25 cellular contexts compared by ENCODE assay signal in the genomic region with DNA sequence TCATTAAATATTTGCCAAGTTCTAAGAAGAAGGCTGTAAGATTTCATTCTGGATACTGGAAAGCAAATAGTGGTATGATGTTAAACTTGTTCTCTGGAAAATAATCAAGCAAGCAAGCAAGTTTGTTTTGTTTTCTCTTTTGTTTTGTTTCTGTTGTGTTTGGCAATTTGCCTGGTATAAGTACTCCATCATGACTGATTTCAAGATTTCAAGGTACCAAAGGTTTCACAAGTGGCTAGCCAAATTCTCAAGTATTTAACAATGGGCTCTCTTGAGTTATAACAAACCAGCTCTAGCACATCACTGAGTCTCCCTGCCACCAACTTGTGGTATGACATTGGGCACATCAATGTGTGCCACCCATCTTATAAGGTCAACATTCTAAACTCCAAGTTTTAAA.
DNase-seq lines count a peak whose midpoint lies in the region; ATAC-seq, FAIRE-seq and TF ChIP-seq lines count a peak whose summit lies in the region.
"Had no signal": no experiment of that assay in that cellular context is flagged by ENCODE, and none has a peak within 500 bp of the region (broad histone marks: within the 10 kb centered on the region; RNA-seq: fewer than 3 reads in every experiment).

No MANE protein-coding gene starts in this region.

- no peak overlapping the region for H3K4me3 ChIP-seq in endothelial cell of umbilical vein (replicated peaks in 1 of 3; ENCODE audit: insufficient read depth in 1 of 3, low read depth in 1 of 3, low read length in 3 of 3)
- H3K4me3 ChIP-seq: lung, thyroid gland had no signal

- POLR2A ChIA-PET in endothelial cell of umbilical vein (lab: Charles Lee), result no interaction called here
- POLR2A ChIA-PET in CD4-positive, alpha-beta T cell (lab: Charles Lee), result no interaction called here

- no peak overlapping the region for H3K4me3 Mint-ChIP-seq in CD4-positive, alpha-beta T cell
- H3K4me3 Mint-ChIP-seq: activated CD8-positive, alpha-beta memory T cell treated with anti-CD3 and anti-CD28 coated beads, Interleukin-2, amount 10 ng/mL, durations not matched to agents 7 days and 5 days; activated naive CD8-positive, alpha-beta T cell treated with anti-CD3 and anti-CD28 coated beads, Interleukin-2, amount 10 ng/mL, durations not matched to agents 7 days and 5 days; activated T-helper 17 cell treated with anti-CD3 and anti-CD28 coated beads, Interleukin-2, amount 50 U/mL, for 72 hours; B cell; stimulated activated effector memory CD8-positive, alpha-beta T cell treated with anti-CD3 and anti-CD28 coated beads, Interleukin-12 subunit alpha, Interleukin-12 subunit beta, amount 100 ng/mL, for 72 hours had no signal

- no peak overlapping the region for H3K27ac ChIP-seq in endothelial cell of umbilical vein (ENCODE audit: insufficient read depth, low read depth, low read length)
- H3K27ac ChIP-seq in CD4-positive, alpha-beta T cell (ENCODE audit: low read depth, low read length), result no peak overlapping the region
- H3K27ac ChIP-seq: RWPE1 had no signal

- H3K79me2 ChIP-seq in endothelial cell of umbilical vein (ENCODE audit: control insufficient read depth, insufficient read depth, low read length), result no peaks in the 10 kb centered on the region

- dilution Hi-C loops in endothelial cell of umbilical vein (cut with MboI; ENCODE audit: extremely low pct_ligation_motif_present, low sequenced_read_pairs), result no loop called here

- peaks cover 4% of the 10 kb centered on the region for H3K9me3 Mint-ChIP-seq in CD4-positive, alpha-beta T cell
- H3K9me3 Mint-ChIP-seq: activated naive CD8-positive, alpha-beta T cell treated with anti-CD3 and anti-CD28 coated beads, Interleukin-2, amount 10 ng/mL, durations not matched to agents 7 days and 5 days had no signal

- intact Hi-C loops in endothelial cell of umbilical vein (cut with micrococcal nuclease), result no loop called here
- intact Hi-C loops in CD4-positive, alpha-beta T cell (cut with DNase I, micrococcal nuclease), result no loop called here

- H3K27me3 Mint-ChIP-seq in CD4-positive, alpha-beta T cell, result no peaks in the 10 kb centered on the region
- H3K27me3 Mint-ChIP-seq: activated CD8-positive, alpha-beta memory T cell treated with anti-CD3 and anti-CD28 coated beads, Interleukin-2, amount 10 ng/mL, durations not matched to agents 7 days and 5 days; activated naive CD8-positive, alpha-beta T cell treated with anti-CD3 and anti-CD28 coated beads, Interleukin-2, amount 10 ng/mL, durations not matched to agents 7 days and 5 days; activated T-helper 17 cell treated with anti-CD3 and anti-CD28 coated beads, Interleukin-2, amount 50 U/mL, for 72 hours had no signal

- H3K4me1 Mint-ChIP-seq in CD4-positive, alpha-beta T cell (ENCODE audit: low read depth), result no peaks in the 10 kb centered on the region
- H3K4me1 Mint-ChIP-seq: activated naive CD8-positive, alpha-beta T cell treated with anti-CD3 and anti-CD28 coated beads, Interleukin-2, amount 10 ng/mL, durations not matched to agents 7 days and 5 days; activated T-helper 17 cell treated with anti-CD3 and anti-CD28 coated beads, Interleukin-2, amount 50 U/mL, for 72 hours; B cell; stimulated activated effector memory CD8-positive, alpha-beta T cell treated with anti-CD3 and anti-CD28 coated beads, Interleukin-12 subunit alpha, Interleukin-12 subunit beta, amount 100 ng/mL, for 72 hours had no signal

- no peak overlapping the region for H3K27ac Mint-ChIP-seq in CD4-positive, alpha-beta T cell
- H3K27ac Mint-ChIP-seq: activated CD8-positive, alpha-beta memory T cell treated with anti-CD3 and anti-CD28 coated beads, Interleukin-2, amount 10 ng/mL, durations not matched to agents 7 days and 5 days; activated naive CD8-positive, alpha-beta T cell treated with anti-CD3 and anti-CD28 coated beads, Interleukin-2, amount 10 ng/mL, durations not matched to agents 7 days and 5 days; activated T-helper 17 cell treated with anti-CD3 and anti-CD28 coated beads, Interleukin-2, amount 50 U/mL, for 72 hours; B cell; stimulated activated effector memory CD8-positive, alpha-beta T cell treated with anti-CD3 and anti-CD28 coated beads, Interleukin-12 subunit alpha, Interleukin-12 subunit beta, amount 100 ng/mL, for 72 hours had no signal

- H3K36me3 ChIP-seq in endothelial cell of umbilical vein (ENCODE audit: control insufficient read depth in 2 of 2, extremely low read depth in 1 of 2, insufficient read depth in 2 of 2, low read length in 2 of 2), result no peaks in the 10 kb centered on the region
- H3K36me3 ChIP-seq: thyroid gland had no signal

- ATAC-seq in CD4-positive, alpha-beta T cell (ENCODE audit: poor library complexity), result no peak
- ATAC-seq in SK-N-SH treated with all-trans-retinoic acid at 6 μM for 48 hours, result no peak
- ATAC-seq: activated CD8-positive, alpha-beta memory T cell treated with anti-CD3 and anti-CD28 coated beads, Interleukin-2, amount 10 ng/mL, durations not matched to agents 7 days and 5 days; activated T-helper 17 cell treated with anti-CD3 and anti-CD28 coated beads, Interleukin-2, amount 50 U/mL, for 72 hours; HCT116; stimulated activated effector memory CD8-positive, alpha-beta T cell treated with anti-CD3 and anti-CD28 coated beads, Interleukin-12 subunit alpha, Interleukin-12 subunit beta, amount 100 ng/mL, for 72 hours had no signal

- H4K20me1 ChIP-seq in endothelial cell of umbilical vein (replicated peaks; ENCODE audit: control insufficient read depth, extremely low read depth, insufficient read depth, low read length), result no peaks in the 10 kb centered on the region

- peak; percentile 50 for FAIRE-seq in H54 (lab: Jason Lieb, UNC)
- FAIRE-seq in endothelial cell of umbilical vein (lab: Jason Lieb, UNC), result peak; percentile 35
- FAIRE-seq: G401.6, islet of Langerhans had no signal

- no TSS peak for BruUV-seq in endothelial cell of umbilical vein (replicated peaks; lab: Mats Ljungman, UMichigan)

- no peaks in the 10 kb centered on the region for H3K9me1 ChIP-seq in endothelial cell of umbilical vein (replicated peaks; ENCODE audit: control insufficient read depth, extremely low read depth, insufficient read depth, low read length)

- CTCF ChIA-PET in endothelial cell of umbilical vein (lab: Charles Lee), result interaction anchor here (1.1 kb wide), 1 partner anchor 1028 kb away, joined by 4 read pairs; no protein-coding TSS in a partner anchor
- CTCF ChIA-PET in CD4-positive, alpha-beta T cell (lab: Charles Lee), result no interaction called here

- no peaks in the 10 kb centered on the region for H3K9me3 ChIP-seq in endothelial cell of umbilical vein (replicated peaks; ENCODE audit: control insufficient read depth, insufficient read depth, low read length)
- no peaks in the 10 kb centered on the region for H3K9me3 ChIP-seq in CD4-positive, alpha-beta T cell (ENCODE audit: control insufficient read depth, low read length)
- H3K9me3 ChIP-seq: thyroid gland had no signal

- H3K4me1 ChIP-seq in endothelial cell of umbilical vein (ENCODE audit: control insufficient read depth, extremely low read depth, insufficient read depth, low read length), result no peaks in the 10 kb centered on the region

- no peak for DNase-seq in H54 (ENCODE audit: insufficient read length, low spot score)
- DNase-seq in RPMI8226, result peak; percentile 9
- no peak for DNase-seq in endothelial cell of umbilical vein (ENCODE audit: low read depth, low spot score)
- peak; percentile 81 for DNase-seq in renal cortical epithelial cell (ENCODE audit: low read depth)
- no peak for DNase-seq in OCI-M1 (lab: John Stamatoyannopoulos, UW)
- DNase-seq in CD4-positive, alpha-beta T cell, result no peak
- DNase-seq: activated CD8-positive, alpha-beta memory T cell treated with anti-CD3 and anti-CD28 coated beads, Interleukin-2, amount 10 ng/mL, durations not matched to agents 7 days and 5 days; activated naive CD8-positive, alpha-beta T cell treated with anti-CD3 and anti-CD28 coated beads, Interleukin-2, amount 10 ng/mL, durations not matched to agents 7 days and 5 days; caudate nucleus; IMR-90; MV-4-11; NCI-H1930; occipital lobe; right cardiac atrium; SW 1271 had no signal

- peaks cover 0 to 6% of the 10 kb centered on the region in 2 experiments for H3K27me3 ChIP-seq in endothelial cell of umbilical vein (ENCODE audit: control insufficient read depth in 2 of 2, insufficient read depth in 2 of 2, low read length in 2 of 2)
- no peaks in the 10 kb centered on the region for H3K27me3 ChIP-seq in CD4-positive, alpha-beta T cell (ENCODE audit: control insufficient read depth, insufficient read depth, low read length)
- H3K27me3 ChIP-seq: thyroid gland had no signal

- no peak overlapping the region for H2AFZ ChIP-seq in endothelial cell of umbilical vein (ENCODE audit: low read depth, low read length)

- no peak overlapping the region for H3K4me2 ChIP-seq in endothelial cell of umbilical vein (ENCODE audit: insufficient read depth, low read length)

- no peak overlapping the region for H3K9ac ChIP-seq in endothelial cell of umbilical vein (replicated peaks; ENCODE audit: extremely low read depth, insufficient read depth, low read length)

- no peaks in the 10 kb centered on the region for H3K36me3 Mint-ChIP-seq in CD4-positive, alpha-beta T cell (ENCODE audit: low read depth)
- H3K36me3 Mint-ChIP-seq: activated CD8-positive, alpha-beta memory T cell treated with anti-CD3 and anti-CD28 coated beads, Interleukin-2, amount 10 ng/mL, durations not matched to agents 7 days and 5 days; activated naive CD8-positive, alpha-beta T cell treated with anti-CD3 and anti-CD28 coated beads, Interleukin-2, amount 10 ng/mL, durations not matched to agents 7 days and 5 days; stimulated activated effector memory CD8-positive, alpha-beta T cell treated with anti-CD3 and anti-CD28 coated beads, Interleukin-12 subunit alpha, Interleukin-12 subunit beta, amount 100 ng/mL, for 72 hours had no signal

- no peak for TF ChIP-seq CTCF in endothelial cell of umbilical vein (IDR thresholded peaks at IDR 0.05; ENCODE audit: extremely low read depth in 1 of 2, insufficient read depth in 1 of 2, low read depth in 1 of 2, low read length in 2 of 2)
- TF ChIP-seq CTCF in CD4-positive, alpha-beta T cell (IDR thresholded peaks at IDR 0.05), result no peak

- TF ChIP-seq POLR2A in H54 (IDR thresholded peaks at IDR 0.05; ENCODE audit: low read depth, low read length) (no peak), endothelial cell of umbilical vein (IDR thresholded peaks at IDR 0.05; ENCODE audit: low read depth, low read length) (no peak)

TF ChIP-seq in endothelial cell of umbilical vein, 7 proteins besides CTCF, POLR2A, EP300 and RAD21:
- TF ChIP-seq, protein P1, sequence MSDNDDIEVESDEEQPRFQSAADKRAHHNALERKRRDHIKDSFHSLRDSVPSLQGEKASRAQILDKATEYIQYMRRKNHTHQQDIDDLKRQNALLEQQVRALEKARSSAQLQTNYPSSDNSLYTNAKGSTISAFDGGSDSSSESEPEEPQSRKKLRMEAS (IDR thresholded peaks at IDR 0.05; ENCODE audit: insufficient read depth, insufficient read length), result no peak
TF ChIP-seq in endothelial cell of umbilical vein: peak in this region for 0.

TF ChIP-seq in SK-N-SH treated with all-trans-retinoic acid at 6 μM for 48 hours, 23 proteins besides CTCF, POLR2A, EP300 and RAD21:
- no peak for TF ChIP-seq ISL1 (CRISPR knock-in tag; IDR thresholded peaks at IDR 0.05)
- TF ChIP-seq TOX (CRISPR knock-in tag; IDR thresholded peaks at IDR 0.05; ENCODE audit: borderline replicate concordance), result no peak
- no peak for TF ChIP-seq SNAI2 (CRISPR knock-in tag; IDR thresholded peaks at IDR 0.05)
- TF ChIP-seq CSDC2 (CRISPR knock-in tag; IDR thresholded peaks at IDR 0.05), result no peak
- TF ChIP-seq ZFP30 (CRISPR knock-in tag; IDR thresholded peaks at IDR 0.05), result no peak

Comparison
In these comparisons a context has a peak if more than half of its experiments do, and no peak if none do; other contexts are left out.
1. DNase-seq: peak in RPMI8226 (single experiment) and renal cortical epithelial cell (single experiment); none in H54 (single experiment), endothelial cell of umbilical vein (single experiment), OCI-M1 (single experiment) and CD4-positive, alpha-beta T cell (0 of 10).